8 cellular contexts compared by ENCODE assay signal in the genomic region with DNA sequence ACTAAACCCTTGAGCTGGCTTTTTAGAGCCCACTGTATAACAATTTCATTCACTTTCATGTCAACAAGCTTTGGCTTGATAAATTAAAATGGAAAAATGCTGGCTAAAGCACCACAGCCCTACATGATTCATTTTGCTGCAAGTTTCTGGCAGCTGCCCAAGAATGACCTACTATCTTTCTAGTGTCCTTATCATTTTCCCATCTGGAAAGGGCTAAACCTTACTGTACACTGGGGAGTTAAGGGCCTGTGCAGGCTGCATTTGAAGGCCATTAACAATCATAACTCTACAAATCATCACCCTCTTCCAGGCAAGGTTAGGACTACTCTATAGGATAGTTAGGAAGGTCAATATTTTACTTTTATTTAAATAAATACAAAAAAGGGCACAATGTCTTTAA.
DNase-seq lines count a peak whose midpoint lies in the region; ATAC-seq lines count a peak whose summit lies in the region.

No MANE protein-coding gene starts in this region.

- H3K9me3 ChIP-seq in SJSA1 (replicated peaks): no peaks in the 10 kb centered on the region

- peak; percentile 44 for DNase-seq in COLO829 (ENCODE audit: low spot score)
- peak; percentile 73 for DNase-seq in LoVo (ENCODE audit: low spot score)
- DNase-seq in SJSA1 (ENCODE audit: low read depth in 1 of 2, low spot score in 2 of 2): peak; percentile 51 to 68
- DNase-seq in iris pigment epithelial cell (ENCODE audit: low read depth): peak; percentile 89
- DNase-seq in GM19238 (ENCODE audit: insufficient read length, low spot score): no peak

- peaks cover 5% of the 10 kb centered on the region for H3K4me1 ChIP-seq in SJSA1 (replicated peaks)

- ATAC-seq in GM18861 (IDR thresholded peaks at IDR 0.05; ENCODE audit: unreplicated experiment) (no peak), HG03095 (IDR thresholded peaks at IDR 0.05; ENCODE audit: unreplicated experiment) (no peak), GM21528 (IDR thresholded peaks at IDR 0.05; ENCODE audit: low FRiP score, unreplicated experiment) (no peak)

- no peaks in the 10 kb centered on the region for H3K36me3 ChIP-seq in SJSA1

- H3K27me3 ChIP-seq in SJSA1 (replicated peaks): no peaks in the 10 kb centered on the region

- no peak overlapping the region for H3K27ac ChIP-seq in SJSA1

- H3K4me3 ChIP-seq in SJSA1: no peak overlapping the region
